Comparison of ENCODE assay signal across 29 cellular contexts in the genomic region with DNA sequence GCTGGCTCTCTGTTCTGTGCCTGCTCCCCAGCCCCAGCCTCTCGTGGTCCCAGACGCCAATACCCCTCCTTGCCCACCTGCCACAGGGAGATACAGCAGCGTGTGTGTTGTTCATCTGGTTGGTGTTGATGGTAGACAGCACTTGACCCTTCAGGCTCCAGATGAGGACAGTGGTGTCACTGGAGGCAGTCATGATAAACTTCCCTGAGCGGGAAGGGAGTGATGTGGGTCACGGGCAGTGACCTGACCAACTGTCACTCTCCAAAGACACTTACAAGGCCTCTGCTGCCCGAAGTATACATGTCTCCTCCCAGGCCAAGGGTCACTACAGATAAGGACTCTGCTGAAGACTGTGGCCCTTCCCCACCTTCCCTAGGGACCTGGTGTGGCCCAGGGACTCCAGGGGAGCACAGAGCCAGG. TPM values are rescaled to one million over a fixed set of nuclear protein-coding genes. Genes with fewer than 3 reads are reported as not detected.
DNase-seq lines count a peak whose midpoint lies in the region; ATAC-seq, FAIRE-seq and TF ChIP-seq lines count a peak whose summit lies in the region.
"Had no signal": no experiment of that assay in that cellular context is flagged by ENCODE, and none has a peak within 500 bp of the region (broad histone marks: within the 10 kb centered on the region; RNA-seq: fewer than 3 reads in every experiment).

No MANE protein-coding gene starts in this region.

- H3K4me3 Mint-ChIP-seq in CD14-positive monocyte = no peak overlapping the region
- H3K4me3 Mint-ChIP-seq: CD4-positive, alpha-beta memory T cell had no signal

- H3K27ac Mint-ChIP-seq in CD14-positive monocyte = peak overlapping the region in 4 of 7 donors; percentile 17 to 60 (median 34)

- WGBS in small intestine, 3 donors = 69 to 78% (median 76%) methylated on average over 6 of the region's 6 CpGs

- peaks cover 62 to 73% of the 10 kb centered on the region in 2 donors for H3K36me3 Mint-ChIP-seq in CD14-positive monocyte

- H3K27me3 Mint-ChIP-seq in CD14-positive monocyte (ENCODE audit: low read depth in 3 of 3) = peaks cover 0 to 1% (median 0%) of the 10 kb centered on the region in 3 donors
- H3K27me3 Mint-ChIP-seq: CD4-positive, alpha-beta memory T cell had no signal

- CTCF ChIA-PET in RWPE1 (lab: Yijun Ruan, JAX) = interaction anchor here (0.6 to 0.8 kb wide), 2 partner anchors 153 to 675 kb away, joined by 3 read pairs; no protein-coding TSS in a partner anchor

- TF ChIP-seq CTCF in CD14-positive monocyte (IDR thresholded peaks at IDR 0.05) (no peak), RWPE1 (conservative IDR thresholded peaks at IDR 0.05; ENCODE audit: low read depth) (no peak)

- no peaks in the 10 kb centered on the region for H3K9me3 Mint-ChIP-seq in CD14-positive monocyte
- H3K9me3 Mint-ChIP-seq: CD4-positive, alpha-beta memory T cell had no signal

- peak overlapping the region; percentile 5; the same call in 1 of the 2 replicates for H3K27ac ChIP-seq in RWPE1
- no peak overlapping the region for H3K27ac ChIP-seq in small intestine (ENCODE audit: low read depth in 1 of 2, low read length in 1 of 2)
- H3K27ac ChIP-seq: A549; BLaER1 treated with 17β-estradiol and CSF1 and Interleukin-3, amounts not matched to agents 10 nM and 100 nM; KMS-11; PC-9 had no signal

- H3K9me3 ChIP-seq in small intestine (ENCODE audit: control insufficient read depth, low read depth) = no peaks in the 10 kb centered on the region
- H3K9me3 ChIP-seq: A549; BLaER1 treated with 17β-estradiol and CSF1 and Interleukin-3, amounts not matched to agents 10 nM and 100 nM had no signal

- H3K27me3 ChIP-seq in small intestine (ENCODE audit: control insufficient read depth in 2 of 2, insufficient read depth in 2 of 2, low read length in 2 of 2) = no peaks in the 10 kb centered on the region
- H3K27me3 ChIP-seq: BLaER1 treated with 17β-estradiol and CSF1 and Interleukin-3, amounts not matched to agents 10 nM and 100 nM had no signal

- no peak overlapping the region for H3K4me3 ChIP-seq in small intestine (ENCODE audit: low read depth in 1 of 2, low read length in 2 of 2)
- H3K4me3 ChIP-seq: A549; BLaER1 treated with 17β-estradiol and CSF1 and Interleukin-3, amounts not matched to agents 10 nM and 100 nM; PC-9 had no signal

- FAIRE-seq in small intestine (lab: Jason Lieb, UNC) = no peak
- FAIRE-seq: A549, GM12891, H1 had no signal

- peaks cover 15% of the 10 kb centered on the region for H3K4me1 Mint-ChIP-seq in CD14-positive monocyte

- DNase-seq in CD14-positive monocyte (ENCODE audit: low spot score) = no peak
- DNase-seq in RWPE1 (ENCODE audit: low spot score) = no peak
- DNase-seq in left colon = no peak
- peak; percentile 75 for DNase-seq in small intestine
- no peak for DNase-seq in germinal center (ENCODE audit: low spot score)
- no peak for DNase-seq in kidney glomerular epithelial cell (lab: John Stamatoyannopoulos, UW)
- DNase-seq: AML-193; CD4-positive, alpha-beta memory T cell; COR-L47; DMS53; HCEC 1CT; IMR-90; MM.1S; NCI-H1048; NCI-H1417; NCI-H1694; NCI-H2029 treated with DMSO at 0.1 percent for 48 hours; NCI-H2227 treated with DMSO at 0.1 percent for 48 hours; NCI-H526 treated with DMSO at 0.1 percent for 48 hours; PC-9; SHP77 had no signal

- peak; percentile 82 for ATAC-seq in left colon
- no peak for ATAC-seq in HG02973 (IDR thresholded peaks at IDR 0.05; ENCODE audit: unreplicated experiment)
- ATAC-seq: A549 had no signal

- peaks cover 21 to 27% of the 10 kb centered on the region in 2 donors for H3K36me3 ChIP-seq in small intestine (ENCODE audit: control insufficient read depth in 2 of 2, insufficient read depth in 2 of 2, low read length in 2 of 2)

- POLR2A ChIA-PET in RWPE1 (lab: Yijun Ruan, JAX; ENCODE audit: low non-redundant PET) = no interaction called here

- H3K4me1 ChIP-seq in small intestine (ENCODE audit: control insufficient read depth in 2 of 2, insufficient read depth in 1 of 2, low read depth in 1 of 2, low read length in 1 of 2) = peaks cover 0 to 7% of the 10 kb centered on the region in 2 donors

- intact Hi-C loops in CD14-positive monocyte (cut with micrococcal nuclease) = no loop called here
- intact Hi-C loops in left colon (cut with DNase I, micrococcal nuclease) = no loop called here

RNA-seq across cellular contexts. Expression of a gene that starts 5.6 kb away (rescaled TPM):
- polyA plus RNA-seq in CD14-positive monocyte = 10 to 100 TPM; 26.2 to 40.1 TPM
- 10 to 100 TPM; 30.8 to 36.3 TPM for total RNA-seq in left colon
- 10 to 100 TPM in 1 of 3 donors, 1 to 10 TPM in 2; 5.4 to 28.0 (median 10.0) TPM for polyA plus RNA-seq in small intestine

RNA-seq across cellular contexts. Expression of a gene that starts 15.3 kb away (rescaled TPM):
- polyA plus RNA-seq in CD14-positive monocyte = 10 to 100 TPM; 68.7 to 73.8 TPM
- total RNA-seq in left colon = 10 to 100 TPM; 59.0 to 60.8 TPM
- 10 to 100 TPM; 51.9 to 86.2 (median 76.7) TPM for polyA plus RNA-seq in small intestine

RNA-seq across cellular contexts. Expression of a gene that starts 50.7 kb away (rescaled TPM):
- 1 to 10 TPM; 2.5 to 5.0 TPM for polyA plus RNA-seq in CD14-positive monocyte
- total RNA-seq in left colon = 10 to 100 TPM; 37.7 to 42.6 TPM
- polyA plus RNA-seq in small intestine = 10 to 100 TPM; 15.7 to 28.1 (median 18.3) TPM

RNA-seq across cellular contexts. Expression of a gene that starts 51.5 kb away (rescaled TPM):
- polyA plus RNA-seq in CD14-positive monocyte (under 1 TPM in 1 of 2 donors, not detected in 1; 0.15 TPM), small intestine (100 to 1,000 TPM in 2 of 3 donors, 10 to 100 TPM in 1; 95.8 to 208 (median 138) TPM)
- 10 to 100 TPM; 13.2 to 23.3 TPM for total RNA-seq in left colon
- total RNA-seq: CD4-positive, alpha-beta memory T cell; G401; IMR-90; RPMI7951 had no signal
- polyA plus RNA-seq: CD4-positive, alpha-beta memory T cell; IMR-90 had no signal
